8 cellular contexts compared by ENCODE assay signal in the genomic region with DNA sequence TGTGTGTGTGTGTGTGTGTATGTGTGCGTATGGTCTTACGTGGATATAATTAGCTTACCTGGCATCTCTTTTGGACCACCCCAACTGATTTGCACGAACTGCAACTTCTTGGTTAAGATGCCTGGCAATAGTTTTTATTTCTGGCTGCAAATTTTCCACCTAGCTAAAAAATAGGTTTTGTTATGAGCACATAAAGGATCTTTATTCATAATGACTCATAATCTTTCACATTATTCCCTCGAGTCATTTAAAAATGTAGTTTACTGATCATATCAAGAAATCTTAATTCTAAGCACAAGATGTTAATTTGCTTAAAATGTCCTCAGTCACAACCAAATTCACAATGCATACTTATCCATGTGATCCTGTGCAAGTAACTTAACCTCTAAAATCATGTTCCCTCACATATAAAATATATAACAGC. TPM values are rescaled to one million over a fixed set of nuclear protein-coding genes. Genes with fewer than 3 reads are reported as not detected.
A peak's percentile ranks its signal among the peaks of the same experiment; 100 is the strongest.
DNase-seq lines count a peak whose midpoint lies in the region; ATAC-seq and TF ChIP-seq lines count a peak whose summit lies in the region.

No MANE protein-coding gene starts in this region.

- H3K36me3 Mint-ChIP-seq in activated T-helper 1 cell treated with anti-CD3 and anti-CD28 coated beads, Interleukin-12 subunit alpha, Interleukin-12 subunit beta, Interleukin-2, Interleukin-4 antibody, amounts not matched to agents 30 ng/mL and 10 ng/mL and 1 ng/mL, durations not matched to agents 14 hours and 24 hours and 36 hours (ENCODE audit: low read depth): peaks cover 29% of the 10 kb centered on the region

- H3K79me2 ChIP-seq in hepatocyte: peaks cover 33% of the 10 kb centered on the region

- H3K9me2 ChIP-seq in hepatocyte (replicated peaks; ENCODE audit: insufficient read depth): no peaks in the 10 kb centered on the region

- H3K9me3 Mint-ChIP-seq in activated T-helper 1 cell treated with anti-CD3 and anti-CD28 coated beads, Interleukin-12 subunit alpha, Interleukin-12 subunit beta, Interleukin-2, Interleukin-4 antibody, amounts not matched to agents 30 ng/mL and 10 ng/mL and 1 ng/mL, durations not matched to agents 14 hours and 24 hours and 36 hours: no peaks in the 10 kb centered on the region

- no peak for DNase-seq in activated CD4-positive, CD25-positive, alpha-beta regulatory T cell treated with anti-CD3 and anti-CD28 coated beads, Interleukin-2, amount 50 U/mL, for 72 hours
- no peak for DNase-seq in activated T-helper 1 cell treated with anti-CD3 and anti-CD28 coated beads, Interleukin-12 subunit alpha, Interleukin-12 subunit beta, Interleukin-2, Interleukin-4 antibody, amounts not matched to agents 30 ng/mL and 10 ng/mL and 1 ng/mL, durations not matched to agents 14 hours and 24 hours and 36 hours (ENCODE audit: low spot score)
- DNase-seq in hepatocyte (ENCODE audit: low spot score) (no peak), NCI-H128 (lab: John Stamatoyannopoulos, UW; ENCODE audit: unreplicated experiment) (no peak), OCI-M1 (lab: John Stamatoyannopoulos, UW) (no peak), SHP77 (lab: John Stamatoyannopoulos, UW) (no peak)
- peak; percentile 14 for DNase-seq in stimulated activated CD4-positive, alpha-beta T cell treated with anti-CD3 and anti-CD28 coated beads, Interleukin-2, amount 100 ng/mL, for 4 hours (ENCODE audit: low read depth)

- H3K4me1 Mint-ChIP-seq in activated T-helper 1 cell treated with anti-CD3 and anti-CD28 coated beads, Interleukin-12 subunit alpha, Interleukin-12 subunit beta, Interleukin-2, Interleukin-4 antibody, amounts not matched to agents 30 ng/mL and 10 ng/mL and 1 ng/mL, durations not matched to agents 14 hours and 24 hours and 36 hours (ENCODE audit: low read depth): peaks cover 49% of the 10 kb centered on the region

- no peak for TF ChIP-seq CTCF in hepatocyte (IDR thresholded peaks at IDR 0.05; ENCODE audit: poor library complexity)

- no peaks in the 10 kb centered on the region for H3K27me3 Mint-ChIP-seq in activated T-helper 1 cell treated with anti-CD3 and anti-CD28 coated beads, Interleukin-12 subunit alpha, Interleukin-12 subunit beta, Interleukin-2, Interleukin-4 antibody, amounts not matched to agents 30 ng/mL and 10 ng/mL and 1 ng/mL, durations not matched to agents 14 hours and 24 hours and 36 hours (ENCODE audit: insufficient read depth)

- peak overlapping the region; percentile 92 for H3K4me3 Mint-ChIP-seq in activated T-helper 1 cell treated with anti-CD3 and anti-CD28 coated beads, Interleukin-12 subunit alpha, Interleukin-12 subunit beta, Interleukin-2, Interleukin-4 antibody, amounts not matched to agents 30 ng/mL and 10 ng/mL and 1 ng/mL, durations not matched to agents 14 hours and 24 hours and 36 hours

- peak overlapping the region; percentile 91 for H3K27ac ChIP-seq in hepatocyte

- peak overlapping the region; percentile 75 for H2AFZ ChIP-seq in hepatocyte

- no peaks in the 10 kb centered on the region for H3K9me3 ChIP-seq in hepatocyte (ENCODE audit: low read depth)

- WGBS in hepatocyte (ENCODE audit: low lambda C conversion rate, missing lambda C conversion rate): 72% methylated on average over 4 of the region's 4 CpGs

- no peaks in the 10 kb centered on the region for H4K20me1 ChIP-seq in hepatocyte (ENCODE audit: insufficient read depth, poor library complexity, severe bottlenecking)

- H3K4me3 ChIP-seq in hepatocyte: peak overlapping the region; percentile 55

- intact Hi-C loops in activated T-helper 1 cell treated with anti-CD3 and anti-CD28 coated beads, Interleukin-12 subunit alpha, Interleukin-12 subunit beta, Interleukin-2, Interleukin-4 antibody, amounts not matched to agents 30 ng/mL and 10 ng/mL and 1 ng/mL, durations not matched to agents 14 hours and 24 hours and 36 hours (cut with micrococcal nuclease): loop anchor here (5.0 to 10.0 kb wide), 2 partner anchors 469 to 1087 kb away; a partner anchor contains a TSS

- H3K27ac Mint-ChIP-seq in activated T-helper 1 cell treated with anti-CD3 and anti-CD28 coated beads, Interleukin-12 subunit alpha, Interleukin-12 subunit beta, Interleukin-2, Interleukin-4 antibody, amounts not matched to agents 30 ng/mL and 10 ng/mL and 1 ng/mL, durations not matched to agents 14 hours and 24 hours and 36 hours: peak overlapping the region; percentile 99

- H3K27me3 ChIP-seq in hepatocyte: no peaks in the 10 kb centered on the region

- H3K4me1 ChIP-seq in hepatocyte (ENCODE audit: insufficient read depth): peaks cover 4% of the 10 kb centered on the region

- no peaks in the 10 kb centered on the region for H3K36me3 ChIP-seq in hepatocyte (replicated peaks; ENCODE audit: insufficient read depth, low read depth)

- peak; percentile 7 to 19 for ATAC-seq in activated CD4-positive, CD25-positive, alpha-beta regulatory T cell treated with anti-CD3 and anti-CD28 coated beads, Interleukin-2, amount 50 U/mL, for 24 hours

- peak overlapping the region; percentile 84 for H3K4me2 ChIP-seq in hepatocyte

RNA-seq across cellular contexts. Expression of a gene that starts 1.5 kb away (rescaled TPM):
- total RNA-seq in activated T-helper 1 cell treated with anti-CD3 and anti-CD28 coated beads, Interleukin-12 subunit alpha, Interleukin-12 subunit beta, Interleukin-2, Interleukin-4 antibody, amounts not matched to agents 30 ng/mL and 10 ng/mL and 1 ng/mL, durations not matched to agents 14 hours and 24 hours and 36 hours: 19.9 and 22.2 TPM in 2 replicates
- total RNA-seq in hepatocyte: 28.9 and 31.1 TPM in 2 replicates
- polyA plus RNA-seq in hepatocyte: 5.4 and 5.7 TPM in 2 replicates
